ENCODE assay signal across 16 cellular contexts in genomic region chr17:31758646-31759045, GRCh38.
"Had no signal": no experiment of that assay in that cellular context is flagged by ENCODE, and none has a peak within 500 bp of the region (broad histone marks: within the 10 kb centered on the region; RNA-seq: fewer than 3 reads in every experiment).

No MANE protein-coding gene starts in this region.

- H3K4me3 ChIP-seq: dorsolateral prefrontal cortex, hepatocyte, spleen, tibial artery, upper lobe of right lung, vagina had no signal

- H2AFZ ChIP-seq: hepatocyte had no signal

- H3K9me3 ChIP-seq: tibial artery, upper lobe of right lung, vagina had no signal

- DNase-seq: cortex of kidney; dorsolateral prefrontal cortex; effector CD8-positive, alpha-beta T cell; foreskin keratinocyte; head of caudate nucleus; left colon; naive thymus-derived CD4-positive, alpha-beta T cell; posterior cingulate gyrus; spleen; stimulated activated CD4-positive, alpha-beta T cell treated with anti-CD3 and anti-CD28 coated beads, Interleukin-15, amount 100 ng/mL, for 24 hours; stimulated activated CD4-positive, alpha-beta T cell treated with anti-CD3 and anti-CD28 coated beads, Interleukin-1b, Interleukin-23, amount 100 ng/mL, for 48 hours; stimulated activated CD4-positive, alpha-beta T cell treated with anti-CD3 and anti-CD28 coated beads, Interleukin-4, amount 100 ng/mL, for 24 hours; tibial artery; upper lobe of right lung had no signal

- H3K27ac ChIP-seq: dorsolateral prefrontal cortex, foreskin keratinocyte, hepatocyte, spleen, tibial artery, upper lobe of right lung, vagina had no signal

- H3K79me2 ChIP-seq: hepatocyte had no signal

- H3K4me2 ChIP-seq: hepatocyte had no signal

- H3K27me3 ChIP-seq: foreskin keratinocyte, hepatocyte, tibial artery, upper lobe of right lung, vagina had no signal

- H3K36me3 ChIP-seq: spleen, tibial artery, upper lobe of right lung, vagina had no signal

- H3K4me1 ChIP-seq: foreskin keratinocyte, upper lobe of right lung, vagina had no signal
